Comparison of ENCODE assay signal across 8 cellular contexts in the genomic region with DNA sequence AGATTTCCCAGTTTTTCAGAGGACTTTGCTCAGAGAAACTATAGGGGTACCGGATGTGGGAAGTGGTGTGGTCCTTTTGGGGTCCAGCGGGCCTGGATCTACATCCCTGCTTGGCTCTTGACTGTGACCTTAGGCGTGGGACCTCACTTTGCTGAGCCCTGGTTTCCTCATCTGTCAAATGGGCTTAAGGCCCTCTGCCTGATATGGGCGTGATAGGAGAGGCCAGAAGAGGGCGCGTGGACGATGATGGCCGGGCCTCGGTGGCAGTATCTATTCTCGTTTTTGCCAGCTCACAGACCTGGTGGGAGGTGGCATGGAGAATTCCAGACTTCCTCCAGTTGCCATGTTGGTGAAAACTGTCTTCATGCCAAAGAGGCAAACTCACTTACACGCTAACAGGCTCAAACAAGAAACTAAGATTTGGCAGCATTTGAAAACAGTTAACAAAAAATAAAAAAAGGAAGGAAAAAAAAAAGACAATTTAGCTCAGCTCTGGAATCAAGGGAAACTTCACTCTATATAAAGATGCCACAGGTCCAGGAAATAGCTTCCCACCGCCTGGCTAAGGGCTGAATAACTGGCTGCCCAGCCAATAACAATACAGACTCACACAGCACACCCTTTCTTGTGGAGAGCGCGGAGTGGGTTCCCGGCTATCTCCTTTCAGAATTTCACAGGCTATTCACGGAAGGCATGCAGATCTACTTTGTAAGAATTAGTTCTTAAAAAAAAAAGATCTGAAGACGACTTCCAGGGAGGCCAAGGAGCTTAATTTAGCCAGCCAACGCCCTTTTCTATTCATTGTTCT. TPM values are rescaled to one million over a fixed set of nuclear protein-coding genes. Genes with fewer than 3 reads are reported as not detected.
A peak's percentile ranks its signal among the peaks of the same experiment; 100 is the strongest.
DNase-seq lines count a peak whose midpoint lies in the region; ATAC-seq, FAIRE-seq and TF ChIP-seq lines count a peak whose summit lies in the region.

No MANE protein-coding gene starts in this region.

- no peaks in the 10 kb centered on the region for H3K9me2 ChIP-seq in OCI-LY1 (ENCODE audit: low read depth, low read length)

- ATAC-seq in CD4-positive, CD25-positive, alpha-beta regulatory T cell (ENCODE audit: low read depth in 2 of 2), result no peak
- ATAC-seq in HG03571 (IDR thresholded peaks at IDR 0.05; ENCODE audit: unreplicated experiment), result no peak
- ATAC-seq in HG02642 (IDR thresholded peaks at IDR 0.05; ENCODE audit: poor library complexity, unreplicated experiment), result no peak

- TF ChIP-seq POLR2A in H1 (IDR thresholded peaks at IDR 0.05; ENCODE audit: control extremely low read depth in 1 of 2, low read depth in 2 of 2, low read length in 2 of 2), result no peak; a peak in 1 of 3 replicates

- no peak overlapping the region for H3K4me2 ChIP-seq in OCI-LY1 (ENCODE audit: low read length)
- peak overlapping the region; percentile 77 to 89 for H3K4me2 ChIP-seq in H1 (ENCODE audit: insufficient read depth in 1 of 2, low read depth in 2 of 2, low read length in 2 of 2)

- peak overlapping the region; percentile 25 to 73 (median 54) for H3K4me3 Mint-ChIP-seq in CD4-positive, CD25-positive, alpha-beta regulatory T cell

- H3K27ac ChIP-seq in CD4-positive, CD25-positive, alpha-beta regulatory T cell (ENCODE audit: insufficient read depth, low read length, poor library complexity, severe bottlenecking), result no peak overlapping the region
- no peak overlapping the region for H3K27ac ChIP-seq in OCI-LY1 (ENCODE audit: low read depth, low read length, poor library complexity, severe bottlenecking)
- no peak overlapping the region; the same call in 1 of the 2 replicates for H3K27ac ChIP-seq in H1 (ENCODE audit: low read depth, low read length)
- peak overlapping the region; percentile 93 for H3K27ac ChIP-seq in mesodermal cell (ENCODE audit: low read depth, low read length, severe bottlenecking)

- H3K4me1 ChIP-seq in CD4-positive, CD25-positive, alpha-beta regulatory T cell (ENCODE audit: control insufficient read depth, insufficient read depth, low read length, poor library complexity, severe bottlenecking), result peaks cover 9% of the 10 kb centered on the region
- H3K4me1 ChIP-seq in OCI-LY1 (ENCODE audit: insufficient read depth, low read length, severe bottlenecking) (peaks cover 12% of the 10 kb centered on the region), H1 (replicated peaks in 1 of 4; ENCODE audit: control insufficient read depth in 3 of 4, insufficient read depth in 4 of 4, low read length in 3 of 4) (peaks cover 12 to 21% (median 17%) of the 10 kb centered on the region in 4 experiments), mesodermal cell (ENCODE audit: control insufficient read depth, insufficient read depth, low read length, poor library complexity, severe bottlenecking) (peaks cover 18% of the 10 kb centered on the region)

- H3F3A ChIP-seq in OCI-LY1 (ENCODE audit: insufficient read depth, low read length), result no peaks in the 10 kb centered on the region

- H2AK5ac ChIP-seq in H1 (ENCODE audit: low read depth, low read length), result no peak overlapping the region

- peak overlapping the region; percentile 8 for H4K91ac ChIP-seq in H1 (replicated peaks; ENCODE audit: insufficient read length, low read length)

- no peak overlapping the region for H3K56ac ChIP-seq in H1 (replicated peaks; ENCODE audit: insufficient read length, low read depth, low read length)

- H2BK15ac ChIP-seq in H1 (ENCODE audit: low read length), result no peak overlapping the region

- H3K27me3 ChIP-seq in CD4-positive, CD25-positive, alpha-beta regulatory T cell (ENCODE audit: control insufficient read depth, insufficient read depth, low read length), result peaks cover 35% of the 10 kb centered on the region
- H3K27me3 ChIP-seq in OCI-LY1 (ENCODE audit: insufficient read depth, low read length), result peaks cover 6% of the 10 kb centered on the region; the same call in 1 of the 2 replicates
- H3K27me3 ChIP-seq in H1 (replicated peaks in 1 of 4; ENCODE audit: control insufficient read depth in 3 of 4, extremely low read depth in 1 of 4, insufficient read depth in 3 of 4, low read length in 3 of 4), result no peaks in the 10 kb centered on the region

- H3K9me3 Mint-ChIP-seq in CD4-positive, CD25-positive, alpha-beta regulatory T cell, result peaks cover 0 to 1% (median 0%) of the 10 kb centered on the region in 7 donors

- no peak overlapping the region for H3K27ac Mint-ChIP-seq in CD4-positive, CD25-positive, alpha-beta regulatory T cell

- WGBS in H1 (ENCODE audit: extremely low coverage in 1 of 2, insufficient coverage in 1 of 2, insufficient read length in 1 of 2, insufficient replicate concordance in 2 of 2, low coverage in 1 of 2, low lambda C conversion rate in 2 of 2, missing lambda C conversion rate in 1 of 2), 2 experiments, result 48% methylated on average over 18 of the region's 18 CpGs; no CpG with 5 or more reads in 1 of the 2 experiments
- WGBS in mesodermal cell (ENCODE audit: insufficient coverage in 2 of 2), 2 experiments, result 41 to 51% methylated on average over 9 to 13 of the region's 18 CpGs

- peaks cover 0 to 18% (median 7%) of the 10 kb centered on the region in 4 donors for H3K4me1 Mint-ChIP-seq in CD4-positive, CD25-positive, alpha-beta regulatory T cell

- DNase-seq in CD4-positive, CD25-positive, alpha-beta regulatory T cell, result no peak
- no peak for DNase-seq in H1 (ENCODE audit: low read depth in 1 of 2, low spot score in 2 of 2)
- no peak for DNase-seq in central memory CD4-positive, alpha-beta T cell
- DNase-seq in Kasumi-1 (lab: John Stamatoyannopoulos, UW), result no peak

- no peak overlapping the region for H2BK5ac ChIP-seq in H1 (ENCODE audit: low read depth, low read length)

- H3K9me3 ChIP-seq in CD4-positive, CD25-positive, alpha-beta regulatory T cell (ENCODE audit: control insufficient read depth in 2 of 2, low read length in 2 of 2), result no peaks in the 10 kb centered on the region
- H3K9me3 ChIP-seq in OCI-LY1 (ENCODE audit: low read length) (no peaks in the 10 kb centered on the region), H1 (ENCODE audit: insufficient read depth in 2 of 2, low read depth in 1 of 2, low read length in 1 of 2) (no peaks in the 10 kb centered on the region), mesodermal cell (ENCODE audit: control insufficient read depth, low read length) (no peaks in the 10 kb centered on the region)

- H3K18ac ChIP-seq in H1 (ENCODE audit: extremely low read depth, low read length), result peak overlapping the region; percentile 62; the same call in 1 of the 2 replicates

- H4K20me1 ChIP-seq in OCI-LY1 (ENCODE audit: insufficient read depth, low read length) (no peaks in the 10 kb centered on the region), H1 (replicated peaks in 1 of 2; ENCODE audit: control insufficient read depth in 1 of 2, insufficient read depth in 2 of 2, low read length in 2 of 2) (peaks cover 21 to 31% of the 10 kb centered on the region in 2 experiments)

- H3K79me2 ChIP-seq in OCI-LY1 (ENCODE audit: insufficient read depth, low read length), result no peaks in the 10 kb centered on the region
- peaks cover 8 to 57% of the 10 kb centered on the region in 2 experiments for H3K79me2 ChIP-seq in H1 (ENCODE audit: control insufficient read depth in 1 of 2, insufficient read depth in 2 of 2, low read length in 2 of 2)

- H3K14ac ChIP-seq in H1 (ENCODE audit: insufficient read length), result no peak overlapping the region

- H3K27me3 Mint-ChIP-seq in CD4-positive, CD25-positive, alpha-beta regulatory T cell, result peaks cover 49% of the 10 kb centered on the region

- POLR2A ChIA-PET in H1 (lab: Charles Lee; ENCODE audit: partially characterized antibody), result interaction anchor here (0.6 to 2.0 kb wide), 9 partner anchors 8 to 319 kb away, joined by 3 to 5 read pairs (median 3); no protein-coding TSS in a partner anchor

- no peaks in the 10 kb centered on the region for H3K36me3 ChIP-seq in CD4-positive, CD25-positive, alpha-beta regulatory T cell (ENCODE audit: control insufficient read depth, insufficient read depth, low read length)
- H3K36me3 ChIP-seq in OCI-LY1 (ENCODE audit: insufficient read depth, low read length), result no peaks in the 10 kb centered on the region
- peaks cover 0 to 3% (median 0%) of the 10 kb centered on the region in 4 experiments; a peak in 2 of 8 replicates for H3K36me3 ChIP-seq in H1 (ENCODE audit: control insufficient read depth in 2 of 4, insufficient read depth in 4 of 4, low read length in 3 of 4)
- peaks cover 42% of the 10 kb centered on the region for H3K36me3 ChIP-seq in mesodermal cell (ENCODE audit: control insufficient read depth, insufficient read depth, low read length)

- no peak overlapping the region for H2AFZ ChIP-seq in OCI-LY1 (ENCODE audit: low read length)
- H2AFZ ChIP-seq in H1 (ENCODE audit: low read length), result no peak overlapping the region

- H3K4me3 ChIP-seq in CD4-positive, CD25-positive, alpha-beta regulatory T cell (ENCODE audit: low read depth, low read length), result no peak overlapping the region
- no peak overlapping the region for H3K4me3 ChIP-seq in OCI-LY1 (ENCODE audit: low read depth, low read length, poor library complexity, severe bottlenecking)
- peak overlapping the region; percentile 64 to 97 (median 80) for H3K4me3 ChIP-seq in H1 (ENCODE audit: extremely low read depth in 1 of 4, insufficient read depth in 2 of 4, low read depth in 3 of 4, low read length in 4 of 4)
- H3K4me3 ChIP-seq in mesodermal cell (ENCODE audit: extremely low read depth, insufficient read depth, low read length, poor library complexity, severe bottlenecking), result peak overlapping the region; percentile 84

- no peak overlapping the region for H3K23ac ChIP-seq in H1 (ENCODE audit: insufficient read length)

- H4K5ac ChIP-seq in H1 (ENCODE audit: insufficient read length, low read depth, low read length), result peak overlapping the region; percentile 35

- H3K79me1 ChIP-seq in H1 (ENCODE audit: low read depth, low read length), result peaks cover 11% of the 10 kb centered on the region

- no peak for FAIRE-seq in H1 (lab: Jason Lieb, UNC)

- CTCF ChIA-PET in H1 (lab: Charles Lee; ENCODE audit: partially characterized antibody), result interaction anchor here (0.6 to 5.5 kb wide), 34 partner anchors 8 to 574 kb away, joined by 3 to 94 read pairs (median 4); no protein-coding TSS in a partner anchor

- no peak for TF ChIP-seq RAD21 in H1 (IDR thresholded peaks at IDR 0.05 in 1 of 2, conservative IDR thresholded peaks at IDR 0.05 in 1 of 2; ENCODE audit: low read depth in 2 of 2, low read length in 2 of 2)

- no peak for TF ChIP-seq EP300 in H1 (IDR thresholded peaks at IDR 0.05; ENCODE audit: borderline replicate concordance in 1 of 2, low read depth in 2 of 2, low read length in 2 of 2)

- H3K23me2 ChIP-seq in H1 (ENCODE audit: low read depth, low read length), result peaks cover 1% of the 10 kb centered on the region; the same call in 1 of the 2 replicates

- H2BK120ac ChIP-seq in H1 (replicated peaks; ENCODE audit: low read depth, low read length), result no peak overlapping the region

- no peaks in the 10 kb centered on the region for H3K36me3 Mint-ChIP-seq in CD4-positive, CD25-positive, alpha-beta regulatory T cell

- no peak overlapping the region for H2BK20ac ChIP-seq in H1 (ENCODE audit: low read length)

- TF ChIP-seq CTCF in OCI-LY1 (IDR thresholded peaks at IDR 0.05; ENCODE audit: low read length) (peak; percentile 30), H1 (IDR thresholded peaks at IDR 0.05; ENCODE audit: control extremely low read depth in 1 of 3, insufficient read depth in 1 of 3, low read depth in 1 of 3, low read length in 3 of 3) (peak in 2 of 3 experiments; percentile 43 to 45; a peak in 3 of 4 replicates)

- 0 out of 2 replicates have a peak overlapping the region, but pooled peaks have one; percentile 62 for H2BK12ac ChIP-seq in H1 (ENCODE audit: low read depth, low read length)

- H4K8ac ChIP-seq in H1 (ENCODE audit: extremely low read depth, insufficient read depth, low read length), result no peak overlapping the region

- no peak overlapping the region for H3K4ac ChIP-seq in H1 (replicated peaks; ENCODE audit: insufficient read length, low read depth, low read length)

- H3K9ac ChIP-seq in OCI-LY1 (ENCODE audit: low read length) (no peak overlapping the region), H1 (replicated peaks in 1 of 4; ENCODE audit: extremely low read depth in 1 of 4, low read depth in 3 of 4, low read length in 3 of 4) (peak overlapping the region in 3 of 4 experiments; percentile 1 to 53 (median 12); a peak in 3 of 7 replicates)

RNA-seq across cellular contexts. Expression of a gene that starts 1.7 kb away (rescaled TPM):
- 0.10 TPM for total RNA-seq in CD4-positive, CD25-positive, alpha-beta regulatory T cell
- not detected for polyA plus RNA-seq in CD4-positive, CD25-positive, alpha-beta regulatory T cell
- 72.9 and 74.9 TPM in 2 replicates for total RNA-seq in H1 (2021; fragmentation: NEBNext Ultra II Directional; extraction: Animal tissue kit (Norgen Biotek cat#: 25700))
- polyA plus RNA-seq in H1 (2011; rRNA removed), result 25.8 and 32.9 TPM in 2 replicates
- 20.8 TPM for polyA plus RNA-seq in H1 (2011; cell fraction: cytosol; rRNA removed)
- polyA plus RNA-seq in H1 (2011; cell fraction: nucleus; rRNA removed), result 36.8 TPM
- polyA plus RNA-seq in H1 (2012, experiment 1 of 2), result 41.9 to 57.7 TPM (median 50.6 TPM) in 4 replicates
- 27.7 TPM for polyA plus RNA-seq in H1 (2012, experiment 2 of 2)
- 27.0 TPM for polyA plus RNA-seq in H1 (2013, experiment 1 of 2)
- polyA plus RNA-seq in H1 (2013, experiment 2 of 2), result 26.0 TPM
- polyA minus RNA-seq in H1 (2011; rRNA and poly(A)+ RNA removed), result 60.2 and 64.5 TPM in 2 replicates
- 37.4 TPM for polyA minus RNA-seq in H1 (2011; cell fraction: cytosol; rRNA and poly(A)+ RNA removed)
- 30.4 TPM for polyA minus RNA-seq in H1 (2011; cell fraction: nucleus; rRNA and poly(A)+ RNA removed)
- polyA plus RNA-seq in mesodermal cell (2013, experiment 1 of 2), result 42.2 TPM
- polyA plus RNA-seq in mesodermal cell (2013, experiment 2 of 2), result 36.2 TPM

Comparison
In these comparisons a context has a peak if more than half of its experiments do, and no peak if none do; other contexts are left out.
1. H3K4me3 ChIP-seq: peak in H1 (4 of 4) and mesodermal cell (single experiment); none in CD4-positive, CD25-positive, alpha-beta regulatory T cell (single experiment) and OCI-LY1 (single experiment).
2. RNA of a gene that starts 1.7 kb away (total RNA-seq): 72.9 to 74.9 TPM in H1; 0.10 TPM in CD4-positive, CD25-positive, alpha-beta regulatory T cell (single experiment); every median in the first group is over 10 times any median in the second.